In the genomic region with DNA sequence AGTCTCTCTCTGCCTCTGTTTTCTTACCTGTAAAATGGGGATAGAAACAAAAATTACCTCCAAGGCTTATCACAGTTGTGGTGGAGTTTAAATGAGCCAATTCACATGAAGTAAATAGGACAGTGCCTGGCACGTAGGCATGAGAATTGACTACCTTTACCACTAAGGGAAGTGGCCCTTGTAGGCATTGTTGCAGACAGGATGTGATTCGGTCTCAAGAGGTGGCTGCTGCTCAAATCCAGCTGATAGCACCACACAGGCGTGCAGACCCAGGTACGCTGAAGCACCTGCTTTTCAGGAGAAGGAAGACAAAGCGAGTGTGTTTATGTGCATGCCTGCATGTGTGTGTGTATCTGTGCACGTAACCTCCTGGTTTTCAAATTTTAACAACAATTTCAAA, we compare ENCODE assay signal across 1 cellular context.
TF ChIP-seq lines count a peak whose summit lies in the region.

No MANE protein-coding gene starts in this region.

TF ChIP-seq in GM12878, 131 proteins besides CTCF, POLR2A, EP300 and RAD21 (continued from another document):
- no peak for TF ChIP-seq SMAD5 (IDR thresholded peaks at IDR 0.05; ENCODE audit: low read depth)
- TF ChIP-seq, protein P1, sequence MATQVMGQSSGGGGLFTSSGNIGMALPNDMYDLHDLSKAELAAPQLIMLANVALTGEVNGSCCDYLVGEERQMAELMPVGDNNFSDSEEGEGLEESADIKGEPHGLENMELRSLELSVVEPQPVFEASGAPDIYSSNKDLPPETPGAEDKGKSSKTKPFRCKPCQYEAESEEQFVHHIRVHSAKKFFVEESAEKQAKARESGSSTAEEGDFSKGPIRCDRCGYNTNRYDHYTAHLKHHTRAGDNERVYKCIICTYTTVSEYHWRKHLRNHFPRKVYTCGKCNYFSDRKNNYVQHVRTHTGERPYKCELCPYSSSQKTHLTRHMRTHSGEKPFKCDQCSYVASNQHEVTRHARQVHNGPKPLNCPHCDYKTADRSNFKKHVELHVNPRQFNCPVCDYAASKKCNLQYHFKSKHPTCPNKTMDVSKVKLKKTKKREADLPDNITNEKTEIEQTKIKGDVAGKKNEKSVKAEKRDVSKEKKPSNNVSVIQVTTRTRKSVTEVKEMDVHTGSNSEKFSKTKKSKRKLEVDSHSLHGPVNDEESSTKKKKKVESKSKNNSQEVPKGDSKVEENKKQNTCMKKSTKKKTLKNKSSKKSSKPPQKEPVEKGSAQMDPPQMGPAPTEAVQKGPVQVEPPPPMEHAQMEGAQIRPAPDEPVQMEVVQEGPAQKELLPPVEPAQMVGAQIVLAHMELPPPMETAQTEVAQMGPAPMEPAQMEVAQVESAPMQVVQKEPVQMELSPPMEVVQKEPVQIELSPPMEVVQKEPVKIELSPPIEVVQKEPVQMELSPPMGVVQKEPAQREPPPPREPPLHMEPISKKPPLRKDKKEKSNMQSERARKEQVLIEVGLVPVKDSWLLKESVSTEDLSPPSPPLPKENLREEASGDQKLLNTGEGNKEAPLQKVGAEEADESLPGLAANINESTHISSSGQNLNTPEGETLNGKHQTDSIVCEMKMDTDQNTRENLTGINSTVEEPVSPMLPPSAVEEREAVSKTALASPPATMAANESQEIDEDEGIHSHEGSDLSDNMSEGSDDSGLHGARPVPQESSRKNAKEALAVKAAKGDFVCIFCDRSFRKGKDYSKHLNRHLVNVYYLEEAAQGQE (IDR thresholded peaks at IDR 0.05; ENCODE audit: low read depth, low read length), result no peak
- no peak for TF ChIP-seq EGR1 (IDR thresholded peaks at IDR 0.05; ENCODE audit: borderline replicate concordance in 1 of 2, low read depth in 2 of 2, low read length in 2 of 2)
TF ChIP-seq in GM12878: peak in this region for 0.
